Comparison of ENCODE assay signal across 37 cellular contexts in the genomic region with DNA sequence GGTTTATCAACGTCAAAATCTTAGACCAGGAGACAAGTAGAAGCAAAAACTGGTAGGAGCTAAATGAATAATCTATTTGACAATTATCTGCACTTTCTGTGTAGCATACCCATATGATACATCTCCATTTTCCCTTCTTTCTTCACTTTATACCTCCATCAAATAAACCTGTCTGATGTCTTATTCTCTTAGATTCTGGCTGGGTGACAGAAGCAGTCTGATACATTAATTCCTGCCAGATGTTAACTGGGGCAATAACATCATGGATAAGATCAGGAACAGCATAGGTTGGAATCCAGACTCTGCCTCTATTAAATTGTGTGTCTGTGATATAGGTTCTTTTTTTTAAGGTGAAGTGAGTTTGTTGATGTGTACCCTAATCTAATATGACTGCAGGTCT. TPM values are rescaled to one million over a fixed set of nuclear protein-coding genes. Genes with fewer than 3 reads are reported as not detected.
"Had no signal": no experiment of that assay in that cellular context is flagged by ENCODE, and none has a peak within 500 bp of the region (broad histone marks: within the 10 kb centered on the region; RNA-seq: fewer than 3 reads in every experiment).

No MANE protein-coding gene starts in this region.

- H3K4me3 ChIP-seq: adrenal gland, ascending aorta, body of pancreas, cardiac muscle cell had no signal

- ATAC-seq: activated naive CD4-positive, alpha-beta T cell treated with anti-CD3 and anti-CD28 coated beads, Interleukin-2, amount 50 U/mL, for 72 hours; activated naive CD8-positive, alpha-beta T cell treated with anti-CD3 and anti-CD28 coated beads, Interleukin-2, amount 50 U/mL, for 24 hours; activated T-cell treated with anti-CD3 and anti-CD28 coated beads, Interleukin-2, amount 50 U/mL, for 4 hours; activated T-cell treated with anti-CD3 and anti-CD28 coated beads, Interleukin-2, amount 50 U/mL, for 72 hours; activated T-helper 17 cell treated with anti-CD3 and anti-CD28 coated beads, Interleukin-2, amount 50 U/mL, for 72 hours; body of pancreas had no signal

- H3K4me3 Mint-ChIP-seq: activated naive CD4-positive, alpha-beta T cell treated with anti-CD3 and anti-CD28 coated beads, Interleukin-2, amount 10 ng/mL, durations not matched to agents 7 days and 5 days; activated naive CD4-positive, alpha-beta T cell treated with anti-CD3 and anti-CD28 coated beads, Interleukin-2, amount 50 U/mL, for 24 hours; activated naive CD8-positive, alpha-beta T cell; activated naive CD8-positive, alpha-beta T cell treated with anti-CD3 and anti-CD28 coated beads for 36 hours; activated naive CD8-positive, alpha-beta T cell treated with anti-CD3 and anti-CD28 coated beads, Interleukin-2, amount 10 ng/mL, durations not matched to agents 7 days and 5 days; activated naive CD8-positive, alpha-beta T cell treated with anti-CD3 and anti-CD28 coated beads, Interleukin-2, amount 50 U/mL, for 24 hours; activated T-cell treated with anti-CD3 and anti-CD28 coated beads, Interleukin-2, amount 50 U/mL, for 24 hours; activated T-cell treated with anti-CD3 and anti-CD28 coated beads, Interleukin-2, amount 50 U/mL, for 4 hours; activated T-cell treated with anti-CD3 and anti-CD28 coated beads, Interleukin-2, amount 50 U/mL, for 72 hours; activated T-helper 1 cell treated with anti-CD3 and anti-CD28 coated beads, Interleukin-12 subunit alpha, Interleukin-12 subunit beta, Interleukin-2, Interleukin-4 antibody, amounts not matched to agents 30 ng/mL and 10 ng/mL and 1 ng/mL, durations not matched to agents 14 hours and 24 hours and 36 hours; activated T-helper 17 cell treated with anti-CD3 and anti-CD28 coated beads, Interleukin-2, amount 50 U/mL, for 72 hours; brain; central memory CD8-positive, alpha-beta T cell had no signal

- H3K27me3 ChIP-seq: ascending aorta, body of pancreas had no signal

- H3K4me1 Mint-ChIP-seq: activated naive CD4-positive, alpha-beta T cell treated with anti-CD3 and anti-CD28 coated beads, Interleukin-2, amount 10 ng/mL, durations not matched to agents 7 days and 5 days; activated naive CD4-positive, alpha-beta T cell treated with anti-CD3 and anti-CD28 coated beads, Interleukin-2, amount 50 U/mL, for 24 hours; activated naive CD8-positive, alpha-beta T cell treated with anti-CD3 and anti-CD28 coated beads for 36 hours; activated naive CD8-positive, alpha-beta T cell treated with anti-CD3 and anti-CD28 coated beads, Interleukin-2, amount 10 ng/mL, durations not matched to agents 7 days and 5 days; activated naive CD8-positive, alpha-beta T cell treated with anti-CD3 and anti-CD28 coated beads, Interleukin-2, amount 50 U/mL, for 24 hours; activated T-helper 17 cell treated with anti-CD3 and anti-CD28 coated beads, Interleukin-2, amount 50 U/mL, for 72 hours; central memory CD8-positive, alpha-beta T cell had no signal

- H3K4me1 ChIP-seq: adrenal gland, ascending aorta, body of pancreas had no signal

- H3K36me3 ChIP-seq: adrenal gland, ascending aorta, brain microvascular endothelial cell, cardiac muscle cell had no signal

- DNase-seq: activated effector memory CD4-positive, alpha-beta T cell treated with anti-CD3 and anti-CD28 coated beads, Interleukin-2, amount 50 U/mL, for 16 hours; activated effector memory CD4-positive, alpha-beta T cell treated with Interleukin-2 at 50 U/mL for 16 hours; activated gamma-delta T cell; activated gamma-delta T cell treated with Interleukin-2 at 50 U/mL for 16 hours; activated naive CD4-positive, alpha-beta T cell; activated naive CD4-positive, alpha-beta T cell treated with anti-CD3 and anti-CD28 coated beads, Interleukin-2, amount 10 ng/mL, durations not matched to agents 7 days and 5 days; activated naive CD4-positive, alpha-beta T cell treated with anti-CD3 and anti-CD28 coated beads, Interleukin-2, amount 50 U/mL, for 16 hours; activated naive CD4-positive, alpha-beta T cell treated with Interleukin-2 at 50 U/mL for 16 hours; activated naive CD8-positive, alpha-beta T cell treated with anti-CD3 and anti-CD28 coated beads for 36 hours; activated naive CD8-positive, alpha-beta T cell treated with anti-CD3 and anti-CD28 coated beads, Interleukin-2, amount 10 ng/mL, durations not matched to agents 7 days and 5 days; activated naive CD8-positive, alpha-beta T cell treated with anti-CD3 and anti-CD28 coated beads, Interleukin-2, amount 50 U/mL, for 24 hours; activated T-cell treated with anti-CD3 and anti-CD28 coated beads for 4 hours; activated T-cell treated with anti-CD3 and anti-CD28 coated beads, Interleukin-2, amount 50 U/mL, for 1 hour; activated T-cell treated with anti-CD3 and anti-CD28 coated beads, Interleukin-2, amount 50 U/mL, for 24 hours; activated T-cell treated with anti-CD3 and anti-CD28 coated beads, Interleukin-2, amount 50 U/mL, for 4 hours; activated T-cell treated with anti-CD3 and anti-CD28 coated beads, Interleukin-2, amount 50 U/mL, for 48 hours; activated T-cell treated with anti-CD3 and anti-CD28 coated beads, Interleukin-2, amount 50 U/mL, for 72 hours; adrenal gland; amniotic stem cell; amygdala; anterior cingulate cortex; aorta; body of pancreas; brain microvascular endothelial cell; caudate nucleus; central memory CD4-positive, alpha-beta T cell; cerebellar nuclear complex had no signal

- H3K27ac ChIP-seq: adrenal gland, ascending aorta, body of pancreas, brain microvascular endothelial cell, cardiac muscle cell had no signal

- H3K9me3 Mint-ChIP-seq: activated naive CD4-positive, alpha-beta T cell treated with anti-CD3 and anti-CD28 coated beads, Interleukin-2, amount 10 ng/mL, durations not matched to agents 7 days and 5 days; activated naive CD4-positive, alpha-beta T cell treated with anti-CD3 and anti-CD28 coated beads, Interleukin-2, amount 50 U/mL, for 24 hours; activated naive CD4-positive, alpha-beta T cell treated with anti-CD3 and anti-CD28 coated beads, Interleukin-2, amount 50 U/mL, for 72 hours; activated naive CD8-positive, alpha-beta T cell treated with anti-CD3 and anti-CD28 coated beads for 36 hours; activated naive CD8-positive, alpha-beta T cell treated with anti-CD3 and anti-CD28 coated beads, Interleukin-2, amount 10 ng/mL, durations not matched to agents 7 days and 5 days; activated naive CD8-positive, alpha-beta T cell treated with anti-CD3 and anti-CD28 coated beads, Interleukin-2, amount 50 U/mL, for 24 hours; activated T-cell treated with anti-CD3 and anti-CD28 coated beads, Interleukin-2, amount 50 U/mL, for 24 hours; activated T-cell treated with anti-CD3 and anti-CD28 coated beads, Interleukin-2, amount 50 U/mL, for 4 hours; activated T-helper 1 cell treated with anti-CD3 and anti-CD28 coated beads, Interleukin-12 subunit alpha, Interleukin-12 subunit beta, Interleukin-2, Interleukin-4 antibody, amounts not matched to agents 30 ng/mL and 10 ng/mL and 1 ng/mL, durations not matched to agents 14 hours and 24 hours and 36 hours; activated T-helper 17 cell treated with anti-CD3 and anti-CD28 coated beads, Interleukin-2, amount 50 U/mL, for 72 hours; activated T-helper 2 cell treated with anti-CD3 and anti-CD28 coated beads, Interferon-gamma antibody, Interleukin-2, Interleukin-4, amounts not matched to agents 10 μg/mL and 5 μg/mL and 100 μg/mL, durations not matched to agents 14 hours and 24 hours and 36 hours; central memory CD8-positive, alpha-beta T cell had no signal

- H3K27ac Mint-ChIP-seq: activated naive CD4-positive, alpha-beta T cell treated with anti-CD3 and anti-CD28 coated beads, Interleukin-2, amount 10 ng/mL, durations not matched to agents 7 days and 5 days; activated naive CD4-positive, alpha-beta T cell treated with anti-CD3 and anti-CD28 coated beads, Interleukin-2, amount 50 U/mL, for 24 hours; activated naive CD4-positive, alpha-beta T cell treated with anti-CD3 and anti-CD28 coated beads, Interleukin-2, amount 50 U/mL, for 72 hours; activated naive CD8-positive, alpha-beta T cell; activated naive CD8-positive, alpha-beta T cell treated with anti-CD3 and anti-CD28 coated beads for 36 hours; activated naive CD8-positive, alpha-beta T cell treated with anti-CD3 and anti-CD28 coated beads, Interleukin-2, amount 10 ng/mL, durations not matched to agents 7 days and 5 days; activated naive CD8-positive, alpha-beta T cell treated with anti-CD3 and anti-CD28 coated beads, Interleukin-2, amount 50 U/mL, for 24 hours; activated T-cell treated with anti-CD3 and anti-CD28 coated beads, Interleukin-2, amount 50 U/mL, for 24 hours; activated T-cell treated with anti-CD3 and anti-CD28 coated beads, Interleukin-2, amount 50 U/mL, for 72 hours; activated T-helper 1 cell treated with anti-CD3 and anti-CD28 coated beads, Interleukin-12 subunit alpha, Interleukin-12 subunit beta, Interleukin-2, Interleukin-4 antibody, amounts not matched to agents 30 ng/mL and 10 ng/mL and 1 ng/mL, durations not matched to agents 14 hours and 24 hours and 36 hours; activated T-helper 17 cell treated with anti-CD3 and anti-CD28 coated beads, Interleukin-2, amount 50 U/mL, for 72 hours; activated T-helper 2 cell treated with anti-CD3 and anti-CD28 coated beads, Interferon-gamma antibody, Interleukin-2, Interleukin-4, amounts not matched to agents 10 μg/mL and 5 μg/mL and 100 μg/mL, durations not matched to agents 14 hours and 24 hours and 36 hours; brain had no signal

- H3K9me3 ChIP-seq: adrenal gland, ascending aorta, body of pancreas had no signal

- H3K36me3 Mint-ChIP-seq: activated naive CD4-positive, alpha-beta T cell treated with anti-CD3 and anti-CD28 coated beads, Interleukin-2, amount 10 ng/mL, durations not matched to agents 7 days and 5 days; activated naive CD4-positive, alpha-beta T cell treated with anti-CD3 and anti-CD28 coated beads, Interleukin-2, amount 50 U/mL, for 24 hours; activated naive CD4-positive, alpha-beta T cell treated with anti-CD3 and anti-CD28 coated beads, Interleukin-2, amount 50 U/mL, for 72 hours; activated naive CD8-positive, alpha-beta T cell; activated naive CD8-positive, alpha-beta T cell treated with anti-CD3 and anti-CD28 coated beads for 36 hours; activated naive CD8-positive, alpha-beta T cell treated with anti-CD3 and anti-CD28 coated beads, Interleukin-2, amount 10 ng/mL, durations not matched to agents 7 days and 5 days; brain had no signal

RNA-seq across cellular contexts. Expression of gene RERG, which starts 11.7 kb away (rescaled TPM):
- total RNA-seq: activated naive CD4-positive, alpha-beta T cell treated with anti-CD3 and anti-CD28 coated beads, Interleukin-2, amount 50 U/mL, for 72 hours; activated naive CD8-positive, alpha-beta T cell treated with anti-CD3 and anti-CD28 coated beads for 36 hours; activated naive CD8-positive, alpha-beta T cell treated with anti-CD3 and anti-CD28 coated beads, Interleukin-2, amount 10 ng/mL, durations not matched to agents 7 days and 5 days; activated T-cell treated with anti-CD3 and anti-CD28 coated beads, Interleukin-2, amount 50 U/mL, for 72 hours; activated T-helper 1 cell treated with anti-CD3 and anti-CD28 coated beads, Interleukin-12 subunit alpha, Interleukin-12 subunit beta, Interleukin-2, Interleukin-4 antibody, amounts not matched to agents 30 ng/mL and 10 ng/mL and 1 ng/mL, durations not matched to agents 14 hours and 24 hours and 36 hours; activated T-helper 17 cell treated with anti-CD3 and anti-CD28 coated beads, Interleukin-2, amount 50 U/mL, for 72 hours; activated T-helper 2 cell treated with anti-CD3 and anti-CD28 coated beads, Interferon-gamma antibody, Interleukin-2, Interleukin-4, amounts not matched to agents 10 μg/mL and 5 μg/mL and 100 μg/mL, durations not matched to agents 14 hours and 24 hours and 36 hours had no signal
